Comparison of ENCODE assay signal across 1 cellular context in genomic region chr2:201795608-201796477, GRCh38.
TF ChIP-seq lines count a peak whose summit lies in the region.

No MANE protein-coding gene starts in this region.

TF ChIP-seq in H1, 55 proteins besides CTCF, POLR2A, EP300 and RAD21 (continued from another document):
- TF ChIP-seq CHD7 (IDR thresholded peaks at IDR 0.05; ENCODE audit: insufficient replicate concordance, low read length) (no peak), HDAC6 (IDR thresholded peaks at IDR 0.05; ENCODE audit: low read depth, low read length) (no peak), TAF7 (optimal IDR thresholded peaks at IDR 0.05; ENCODE audit: borderline replicate concordance, low read depth, low read length) (no peak), GABPA (IDR thresholded peaks at IDR 0.05; ENCODE audit: borderline replicate concordance, insufficient read depth, low read length) (no peak), BCL11A (IDR thresholded peaks at IDR 0.05; ENCODE audit: low read depth in 2 of 2, low read length in 2 of 2) (no peak), RXRA (IDR thresholded peaks at IDR 0.05; ENCODE audit: insufficient read depth, low read depth, low read length) (no peak), SP1 (IDR thresholded peaks at IDR 0.05; ENCODE audit: low read depth, low read length) (no peak), EZH2 (IDR thresholded peaks at IDR 0.05; ENCODE audit: low read depth, low read length, severe bottlenecking) (no peak), FOSL1 (IDR thresholded peaks at IDR 0.05; ENCODE audit: insufficient read depth, low read depth, low read length) (no peak), NRF1 (IDR thresholded peaks at IDR 0.05; ENCODE audit: low read depth, low read length) (no peak), GTF2F1 (IDR thresholded peaks at IDR 0.05; ENCODE audit: borderline replicate concordance, low read depth, low read length) (no peak), SUZ12 (IDR thresholded peaks at IDR 0.05; ENCODE audit: low read length) (no peak)
